ENCODE assay signal across 8 cellular contexts in the genomic region with DNA sequence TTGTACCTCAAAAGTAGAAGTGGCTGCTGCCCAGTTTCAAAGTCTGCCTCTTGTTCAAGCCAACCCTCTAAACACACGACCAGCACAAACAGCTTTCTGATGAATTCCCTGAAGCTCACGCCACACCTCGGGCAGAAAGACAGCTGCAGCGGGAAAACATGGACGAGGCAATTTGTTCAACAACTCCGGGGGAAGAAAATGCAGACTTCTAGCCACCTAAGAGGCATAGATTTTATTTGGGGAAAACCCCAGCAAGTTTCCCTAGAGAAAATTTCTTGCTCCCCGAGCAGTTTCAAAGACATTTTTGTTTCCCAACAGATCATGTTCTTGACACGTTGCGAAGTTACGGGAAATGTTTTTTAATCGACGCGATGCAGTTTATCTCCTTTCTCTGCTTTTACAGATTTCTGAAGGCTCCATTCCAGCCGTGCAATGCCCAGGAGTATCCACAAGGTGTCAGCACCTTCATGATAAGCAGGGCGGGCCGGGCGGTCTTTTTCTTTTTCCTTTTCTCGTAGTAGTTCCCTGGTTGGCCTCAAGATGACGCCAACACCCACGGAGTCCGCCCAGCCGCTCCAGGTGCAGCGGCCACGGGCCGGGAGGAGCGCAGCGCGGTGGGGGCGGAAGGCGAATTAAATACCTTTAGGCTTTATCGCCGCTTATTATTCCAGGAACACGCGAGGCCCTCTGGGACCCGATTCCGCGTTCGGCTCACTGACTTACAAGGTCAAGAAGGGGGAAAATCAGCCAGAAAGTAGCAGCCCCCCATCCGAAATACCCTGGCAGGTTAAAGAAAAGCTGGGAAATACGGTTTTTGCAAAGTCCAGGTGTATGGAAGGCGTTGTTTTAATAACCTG. TPM values are rescaled to one million over a fixed set of nuclear protein-coding genes. Genes with fewer than 3 reads are reported as not detected.
A peak's percentile ranks its signal among the peaks of the same experiment; 100 is the strongest.
DNase-seq lines count a peak whose midpoint lies in the region; ATAC-seq, FAIRE-seq and TF ChIP-seq lines count a peak whose summit lies in the region.

No MANE protein-coding gene starts in this region.

- H3K36me3 Mint-ChIP-seq in CD8-positive, alpha-beta memory T cell = no peaks in the 10 kb centered on the region
- no peaks in the 10 kb centered on the region for H3K36me3 Mint-ChIP-seq in activated naive CD4-positive, alpha-beta T cell treated with anti-CD3 and anti-CD28 coated beads for 36 hours (ENCODE audit: low read depth)

- ATAC-seq in GM21723 (IDR thresholded peaks at IDR 0.05; ENCODE audit: unreplicated experiment) (peak; percentile 78), pancreas (peak; percentile 96 to 99 (median 98))

- TF ChIP-seq EP300 in transverse colon (IDR thresholded peaks at IDR 0.05; ENCODE audit: low read depth) = no peak

- peak overlapping the region; percentile 24 for H3K4me3 ChIP-seq in CD8-positive, alpha-beta memory T cell (ENCODE audit: low read length)
- peak overlapping the region in 2 of 4 donors; percentile 13 to 23 for H3K4me3 ChIP-seq in pancreas
- peak overlapping the region in 1 of 4 donors; percentile 23 for H3K4me3 ChIP-seq in transverse colon

- H3K27me3 ChIP-seq in CD8-positive, alpha-beta memory T cell (ENCODE audit: insufficient read depth, low read length, poor library complexity, severe bottlenecking) = peaks cover 32% of the 10 kb centered on the region
- H3K27me3 ChIP-seq in pancreas (peaks cover 0 to 41% (median 18%) of the 10 kb centered on the region in 4 donors), transverse colon (peaks cover 78% of the 10 kb centered on the region)

- in situ Hi-C loops in transverse colon (cut with MboI; ENCODE audit: low pct_ligation_motif_present in 1 of 4, low pct_unique_long_range_greater_than_20kb in 1 of 4, low sequenced_read_pairs in 3 of 4) = loop anchor here (10.0 to 25.0 kb wide), 5 partner anchors 491 to 724 kb away; no protein-coding TSS in a partner anchor

- no peak overlapping the region for H3K27ac ChIP-seq in CD8-positive, alpha-beta memory T cell (ENCODE audit: low read depth, low read length)
- H3K27ac ChIP-seq in pancreas (no peak overlapping the region), transverse colon (no peak overlapping the region)

- 1% methylated on average over 41 of the region's 41 CpGs for WGBS in pancreas, 2 donors
- WGBS in transverse colon (ENCODE audit: low coverage in 1 of 2), 2 donors = 0 to 1% methylated on average over 5 to 41 of the region's 41 CpGs

- H3K27ac Mint-ChIP-seq in CD8-positive, alpha-beta memory T cell = peak overlapping the region in 3 of 8 donors; percentile 28 to 76 (median 44)
- H3K27ac Mint-ChIP-seq in activated naive CD4-positive, alpha-beta T cell treated with anti-CD3 and anti-CD28 coated beads for 36 hours = no peak overlapping the region

- H3K36me3 ChIP-seq in CD8-positive, alpha-beta memory T cell (ENCODE audit: insufficient read depth, low read length) = no peaks in the 10 kb centered on the region
- no peaks in the 10 kb centered on the region for H3K36me3 ChIP-seq in pancreas
- no peaks in the 10 kb centered on the region for H3K36me3 ChIP-seq in transverse colon

- peak; percentile 54 for FAIRE-seq in pancreas (lab: Jason Lieb, UNC)

- no peak for TF ChIP-seq POLR2A in transverse colon (IDR thresholded peaks at IDR 0.05)

- intact Hi-C loops in activated naive CD4-positive, alpha-beta T cell treated with anti-CD3 and anti-CD28 coated beads for 36 hours (cut with micrococcal nuclease) = loop anchor here (1.0 to 10.0 kb wide), 7 partner anchors 101 to 829 kb away; a partner anchor contains a TSS
- intact Hi-C loops in pancreas (cut with DNase I) = loop anchor here in 2 of 3 donors (5.0 to 10.0 kb wide), 3 partner anchors 719 to 734 kb away; no protein-coding TSS in a partner anchor
- intact Hi-C loops in transverse colon (cut with DNase I; ENCODE audit: low total_unique reads) = loop anchor here (5.0 kb wide), 1 partner anchor 714 kb away; no protein-coding TSS in a partner anchor

- no peaks in the 10 kb centered on the region for H3K9me3 ChIP-seq in CD8-positive, alpha-beta memory T cell (ENCODE audit: low read length)
- H3K9me3 ChIP-seq in pancreas = no peaks in the 10 kb centered on the region
- H3K9me3 ChIP-seq in transverse colon = no peaks in the 10 kb centered on the region

- TF ChIP-seq CTCF in pancreas (IDR thresholded peaks at IDR 0.05) (peak; percentile 99 to 100 (median 100)), transverse colon (IDR thresholded peaks at IDR 0.05) (peak; percentile 100)

- CTCF ChIA-PET in CD8-positive, alpha-beta memory T cell (lab: Charles Lee) = interaction anchor here (0.7 to 1.6 kb wide), 5 partner anchors 9 to 1206 kb away, joined by 3 to 10 read pairs (median 3); no protein-coding TSS in a partner anchor
- CTCF ChIA-PET in activated naive CD4-positive, alpha-beta T cell treated with anti-CD3 and anti-CD28 coated beads for 36 hours (lab: Charles Lee) = interaction anchor here (0.6 to 3.2 kb wide), 11 partner anchors 9 to 1073 kb away, joined by 3 to 22 read pairs (median 3); a partner anchor contains a TSS

- peaks cover 16 to 35% (median 18%) of the 10 kb centered on the region in 3 donors for H3K4me1 Mint-ChIP-seq in CD8-positive, alpha-beta memory T cell
- peaks cover 21% of the 10 kb centered on the region for H3K4me1 Mint-ChIP-seq in activated naive CD4-positive, alpha-beta T cell treated with anti-CD3 and anti-CD28 coated beads for 36 hours (ENCODE audit: low read depth)

- peaks cover 48 to 71% of the 10 kb centered on the region in 2 donors for H3K27me3 Mint-ChIP-seq in CD8-positive, alpha-beta memory T cell
- peaks cover 55% of the 10 kb centered on the region for H3K27me3 Mint-ChIP-seq in activated naive CD4-positive, alpha-beta T cell treated with anti-CD3 and anti-CD28 coated beads for 36 hours (ENCODE audit: low read depth)

- DNase-seq in CD8-positive, alpha-beta memory T cell = peak; percentile 77 to 89 (median 80)
- DNase-seq in MV-4-11 (lab: John Stamatoyannopoulos, UW) = peak; percentile 74
- peak; percentile 84 for DNase-seq in SK-N-DZ (ENCODE audit: low spot score)
- DNase-seq in activated naive CD4-positive, alpha-beta T cell treated with anti-CD3 and anti-CD28 coated beads for 36 hours = peak; percentile 95
- peak; percentile 91 for DNase-seq in glomerular visceral epithelial cell (ENCODE audit: extremely low spot score)
- peak; percentile 78 to 93 (median 88) for DNase-seq in pancreas
- peak; percentile 91 for DNase-seq in transverse colon

- POLR2A ChIA-PET in CD8-positive, alpha-beta memory T cell (lab: Charles Lee) = no interaction called here

- no peaks in the 10 kb centered on the region for H3K9me3 Mint-ChIP-seq in CD8-positive, alpha-beta memory T cell
- no peaks in the 10 kb centered on the region for H3K9me3 Mint-ChIP-seq in activated naive CD4-positive, alpha-beta T cell treated with anti-CD3 and anti-CD28 coated beads for 36 hours

- peak overlapping the region; percentile 31 to 85 (median 70) for H3K4me3 Mint-ChIP-seq in CD8-positive, alpha-beta memory T cell
- no peak overlapping the region for H3K4me3 Mint-ChIP-seq in activated naive CD4-positive, alpha-beta T cell treated with anti-CD3 and anti-CD28 coated beads for 36 hours

- peaks cover 11% of the 10 kb centered on the region for H3K4me1 ChIP-seq in CD8-positive, alpha-beta memory T cell (ENCODE audit: insufficient read depth, low read length)
- H3K4me1 ChIP-seq in pancreas (peaks cover 0 to 6% (median 0%) of the 10 kb centered on the region in 3 donors), transverse colon (peaks cover 0 to 22% (median 10%) of the 10 kb centered on the region in 4 donors)

RNA-seq across cellular contexts. Expression of a gene that starts 2.9 kb away (rescaled TPM):
- not detected for total RNA-seq in CD8-positive, alpha-beta memory T cell
- polyA plus RNA-seq in CD8-positive, alpha-beta memory T cell = not detected
- polyA plus RNA-seq in SK-N-DZ (2014; cell fraction: cytosol; rRNA removed) = not detected in 2 replicates
- polyA plus RNA-seq in SK-N-DZ (2014; cell fraction: nucleus; rRNA removed) = not detected in 2 replicates
- not detected for total RNA-seq in activated naive CD4-positive, alpha-beta T cell treated with anti-CD3 and anti-CD28 coated beads for 36 hours
- total RNA-seq in pancreas (under 1 TPM in 3 of 6 donors, not detected in 3; 0.06 to 0.17 (median 0.12) TPM), transverse colon (under 1 TPM in 1 of 4 donors, not detected in 3; 0.27 TPM)
- under 1 TPM; 0.19 to 0.23 TPM for polyA plus RNA-seq in pancreas

RNA-seq across cellular contexts. Expression of a gene that starts 8.7 kb away (rescaled TPM):
- 10 to 100 TPM; 21.9 to 25.0 TPM for total RNA-seq in CD8-positive, alpha-beta memory T cell
- polyA plus RNA-seq in CD8-positive, alpha-beta memory T cell = 23.0 TPM
- polyA plus RNA-seq in SK-N-DZ (2014; cell fraction: cytosol; rRNA removed) = 14.9 and 18.5 TPM in 2 replicates
- polyA plus RNA-seq in SK-N-DZ (2014; cell fraction: nucleus; rRNA removed) = 15.2 and 28.4 TPM in 2 replicates
- total RNA-seq in activated naive CD4-positive, alpha-beta T cell treated with anti-CD3 and anti-CD28 coated beads for 36 hours = 10 to 100 TPM; 21.9 to 24.1 TPM
- 10 to 100 TPM in 2 of 6 donors, 1 to 10 TPM in 4; 7.3 to 14.7 (median 8.0) TPM for total RNA-seq in pancreas
- polyA plus RNA-seq in pancreas = 10 to 100 TPM; 14.2 to 17.6 TPM
- total RNA-seq in transverse colon = 10 to 100 TPM; 25.4 to 51.1 (median 30.0) TPM

RNA-seq across cellular contexts. Expression of a gene that starts 14.6 kb away (rescaled TPM):
- total RNA-seq in CD8-positive, alpha-beta memory T cell = not detected
- polyA plus RNA-seq in CD8-positive, alpha-beta memory T cell = not detected
- not detected in 2 replicates for polyA plus RNA-seq in SK-N-DZ (2014; cell fraction: cytosol; rRNA removed)
- not detected in 2 replicates for polyA plus RNA-seq in SK-N-DZ (2014; cell fraction: nucleus; rRNA removed)
- total RNA-seq in activated naive CD4-positive, alpha-beta T cell treated with anti-CD3 and anti-CD28 coated beads for 36 hours = not detected
- total RNA-seq in pancreas = under 1 TPM in 4 of 6 donors, not detected in 2; 0.06 to 0.18 (median 0.13) TPM
- polyA plus RNA-seq in pancreas = under 1 TPM; 0.07 to 0.08 TPM
- 1 to 10 TPM in 3 of 4 donors, under 1 TPM in 1; 0.75 to 2.1 (median 1.3) TPM for total RNA-seq in transverse colon

RNA-seq across cellular contexts. Expression of a gene that starts 53.4 kb away (rescaled TPM):
- total RNA-seq in CD8-positive, alpha-beta memory T cell = not detected
- polyA plus RNA-seq in CD8-positive, alpha-beta memory T cell = not detected
- polyA plus RNA-seq in SK-N-DZ (2014; cell fraction: cytosol; rRNA removed) = not detected in 2 replicates
- polyA plus RNA-seq in SK-N-DZ (2014; cell fraction: nucleus; rRNA removed) = not detected in 2 replicates
- total RNA-seq in activated naive CD4-positive, alpha-beta T cell treated with anti-CD3 and anti-CD28 coated beads for 36 hours = not detected
- under 1 TPM; 0.16 to 0.78 (median 0.42) TPM for total RNA-seq in pancreas
- 1 to 10 TPM in 1 of 2 donors, under 1 TPM in 1; 0.61 to 1.2 TPM for polyA plus RNA-seq in pancreas
- 10 to 100 TPM; 10.8 to 44.1 (median 23.4) TPM for total RNA-seq in transverse colon
